In the genomic region with DNA sequence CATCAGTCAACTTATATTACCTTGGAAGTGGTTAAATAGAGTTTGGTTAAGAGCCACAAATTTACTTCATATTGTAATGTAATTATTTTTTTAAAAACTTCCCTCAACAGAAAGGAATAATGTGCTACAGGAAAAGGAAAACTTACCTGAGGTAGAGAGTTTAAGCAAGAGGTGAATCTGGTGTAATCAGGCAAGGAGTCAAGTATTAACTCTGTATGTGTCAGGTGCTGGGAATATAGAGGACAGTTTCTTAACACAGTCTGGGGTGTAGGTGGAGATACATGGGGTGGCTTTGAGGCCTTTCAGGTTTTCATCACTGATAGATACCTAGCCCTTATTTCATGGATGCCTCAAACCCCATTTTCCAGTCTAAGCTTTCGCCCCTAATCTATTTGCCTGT, we compare ENCODE assay signal across 2 cellular contexts.
TF ChIP-seq lines count a peak whose summit lies in the region.

No MANE protein-coding gene starts in this region.

TF ChIP-seq in WTC11, 78 proteins besides CTCF, POLR2A, EP300 and RAD21:
- no peak for TF ChIP-seq CREM (CRISPR knock-in tag; IDR thresholded peaks at IDR 0.05)
- TF ChIP-seq, protein P1, sequence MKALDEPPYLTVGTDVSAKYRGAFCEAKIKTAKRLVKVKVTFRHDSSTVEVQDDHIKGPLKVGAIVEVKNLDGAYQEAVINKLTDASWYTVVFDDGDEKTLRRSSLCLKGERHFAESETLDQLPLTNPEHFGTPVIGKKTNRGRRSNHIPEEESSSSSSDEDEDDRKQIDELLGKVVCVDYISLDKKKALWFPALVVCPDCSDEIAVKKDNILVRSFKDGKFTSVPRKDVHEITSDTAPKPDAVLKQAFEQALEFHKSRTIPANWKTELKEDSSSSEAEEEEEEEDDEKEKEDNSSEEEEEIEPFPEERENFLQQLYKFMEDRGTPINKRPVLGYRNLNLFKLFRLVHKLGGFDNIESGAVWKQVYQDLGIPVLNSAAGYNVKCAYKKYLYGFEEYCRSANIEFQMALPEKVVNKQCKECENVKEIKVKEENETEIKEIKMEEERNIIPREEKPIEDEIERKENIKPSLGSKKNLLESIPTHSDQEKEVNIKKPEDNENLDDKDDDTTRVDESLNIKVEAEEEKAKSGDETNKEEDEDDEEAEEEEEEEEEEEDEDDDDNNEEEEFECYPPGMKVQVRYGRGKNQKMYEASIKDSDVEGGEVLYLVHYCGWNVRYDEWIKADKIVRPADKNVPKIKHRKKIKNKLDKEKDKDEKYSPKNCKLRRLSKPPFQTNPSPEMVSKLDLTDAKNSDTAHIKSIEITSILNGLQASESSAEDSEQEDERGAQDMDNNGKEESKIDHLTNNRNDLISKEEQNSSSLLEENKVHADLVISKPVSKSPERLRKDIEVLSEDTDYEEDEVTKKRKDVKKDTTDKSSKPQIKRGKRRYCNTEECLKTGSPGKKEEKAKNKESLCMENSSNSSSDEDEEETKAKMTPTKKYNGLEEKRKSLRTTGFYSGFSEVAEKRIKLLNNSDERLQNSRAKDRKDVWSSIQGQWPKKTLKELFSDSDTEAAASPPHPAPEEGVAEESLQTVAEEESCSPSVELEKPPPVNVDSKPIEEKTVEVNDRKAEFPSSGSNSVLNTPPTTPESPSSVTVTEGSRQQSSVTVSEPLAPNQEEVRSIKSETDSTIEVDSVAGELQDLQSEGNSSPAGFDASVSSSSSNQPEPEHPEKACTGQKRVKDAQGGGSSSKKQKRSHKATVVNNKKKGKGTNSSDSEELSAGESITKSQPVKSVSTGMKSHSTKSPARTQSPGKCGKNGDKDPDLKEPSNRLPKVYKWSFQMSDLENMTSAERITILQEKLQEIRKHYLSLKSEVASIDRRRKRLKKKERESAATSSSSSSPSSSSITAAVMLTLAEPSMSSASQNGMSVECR (CRISPR knock-in tag; IDR thresholded peaks at IDR 0.05; ENCODE audit: borderline replicate concordance) = no peak
- TF ChIP-seq TCF7 (CRISPR knock-in tag; IDR thresholded peaks at IDR 0.05; ENCODE audit: low read depth) = no peak
- TF ChIP-seq JAZF1 (CRISPR knock-in tag; IDR thresholded peaks at IDR 0.05) = no peak

TF ChIP-seq in HepG2, 621 proteins besides CTCF, POLR2A, EP300 and RAD21:
- TF ChIP-seq RBM22 (optimal IDR thresholded peaks at IDR 0.05; ENCODE audit: low read length) (peak; percentile 26), ZNF598 (CRISPR knock-in tag; IDR thresholded peaks at IDR 0.05; ENCODE audit: borderline replicate concordance) (no peak)
TF ChIP-seq in HepG2: peak in this region for 1.
